In genomic region chr1:121019715-121020349, GRCh38 we compare ENCODE assay signal across 8 cellular contexts.
DNase-seq lines count a peak whose midpoint lies in the region; ATAC-seq, FAIRE-seq and TF ChIP-seq lines count a peak whose summit lies in the region.
"Not testable (repeated sequence)": the region's sequence is repeated elsewhere in the genome, so short reads cannot be mapped to it uniquely, and the experiment has no call there.

No MANE protein-coding gene starts in this region.

- ATAC-seq in GM21526 (IDR thresholded peaks at IDR 0.05; ENCODE audit: low FRiP score, unreplicated experiment), result peak; percentile 54
- peak; percentile 55 for ATAC-seq in HG03280 (IDR thresholded peaks at IDR 0.05; ENCODE audit: unreplicated experiment)
- ATAC-seq in Panc1, result peak; percentile 83
- ATAC-seq in Right ventricle myocardium superior (ENCODE audit: poor library complexity), result peak; percentile 94
- ATAC-seq in HepG2, result peak; percentile 80

- CTCF ChIA-PET in Panc1 (lab: Charles Lee); HepG2 (lab: Yijun Ruan, JAX; ENCODE audit: low intra/inter-chr PET ratio, low total read pairs): not testable (repeated sequence)

- TF ChIP-seq POLR2A in HepG2 (IDR thresholded peaks at IDR 0.05; ENCODE audit: insufficient read depth in 1 of 2, low read depth in 2 of 2, low read length in 2 of 2), result not testable (repeated sequence)

- POLR2A ChIA-PET in Panc1 (lab: Charles Lee); HepG2 (lab: Yijun Ruan, JAX): not testable (repeated sequence)

- not testable (repeated sequence) for H3K9ac ChIP-seq in HepG2 (ENCODE audit: insufficient read depth, low read depth, low read length)

- H3K4me3 ChIP-seq in BE2C (ENCODE audit: low read depth, low read length) (peak overlapping the region; percentile 38), Panc1 (ENCODE audit: low read depth in 2 of 2, low read length in 2 of 2) (peak overlapping the region; percentile 24 to 42)
- H3K4me3 ChIP-seq in HepG2 (replicated peaks in 1 of 3; ENCODE audit: insufficient read depth in 1 of 3, low read depth in 2 of 3, low read length in 3 of 3), result not testable (repeated sequence)

- H3K4me3 Mint-ChIP-seq in chondrocyte (ENCODE audit: unreplicated experiment); progenitor cell of endocrine pancreas (ENCODE audit: low read depth): not testable (repeated sequence)

- not testable (repeated sequence) for H3K27ac Mint-ChIP-seq in chondrocyte (ENCODE audit: unreplicated experiment); progenitor cell of endocrine pancreas

- not testable (repeated sequence) for H3K79me2 ChIP-seq in HepG2 (ENCODE audit: insufficient read depth, low read length)

- not testable (repeated sequence) for BruUV-seq in Panc1 (replicated peaks; lab: Mats Ljungman, UMichigan); HepG2 (replicated peaks; lab: Mats Ljungman, UMichigan)

- H3K4me1 Mint-ChIP-seq in chondrocyte (ENCODE audit: low read depth); progenitor cell of endocrine pancreas (ENCODE audit: low read depth): not testable (repeated sequence)

- not testable (repeated sequence) for H3K27me3 Mint-ChIP-seq in chondrocyte (ENCODE audit: low read depth); progenitor cell of endocrine pancreas

- not testable (repeated sequence) for H4K20me1 ChIP-seq in HepG2 (ENCODE audit: insufficient read depth, low read length)

- TF ChIP-seq RAD21 in HepG2 (CRISPR knock-in tag; IDR thresholded peaks at IDR 0.05), result not testable (repeated sequence)

- H2AFZ ChIP-seq in HepG2 (ENCODE audit: low read length), result not testable (repeated sequence)

- H3K36me3 Mint-ChIP-seq in chondrocyte (ENCODE audit: low read depth); progenitor cell of endocrine pancreas (ENCODE audit: insufficient read depth): not testable (repeated sequence)

- H3K9me3 ChIP-seq in BE2C; Panc1 (ENCODE audit: control insufficient read depth, insufficient read depth, low read depth, low read length); HepG2 (ENCODE audit: low read length): not testable (repeated sequence)

- DNase-seq in BE2C; Panc1 (ENCODE audit: low read depth, low spot score); chondrocyte (ENCODE audit: low spot score); Right ventricle myocardium superior; HepG2 (ENCODE audit: low spot score); progenitor cell of endocrine pancreas (ENCODE audit: low spot score, unreplicated experiment): not testable (repeated sequence)

- not testable (repeated sequence) for H3K36me3 ChIP-seq in BE2C; Panc1 (ENCODE audit: control insufficient read depth, insufficient read depth, low read length); HepG2 (replicated peaks in 1 of 2; ENCODE audit: control insufficient read depth in 1 of 2, insufficient read depth in 2 of 2, low read length in 2 of 2)

- peak; percentile 27 for TF ChIP-seq CTCF in BE2C (IDR thresholded peaks at IDR 0.05; ENCODE audit: low read depth, low read length)
- TF ChIP-seq CTCF in Panc1 (IDR thresholded peaks at IDR 0.05); HepG2 (CRISPR knock-in tag; IDR thresholded peaks at IDR 0.05): not testable (repeated sequence)
- peak; percentile 60 for TF ChIP-seq CTCF in chondrocyte (IDR thresholded peaks at IDR 0.05)
- peak; percentile 28 for TF ChIP-seq CTCF in progenitor cell of endocrine pancreas (IDR thresholded peaks at IDR 0.05; ENCODE audit: unreplicated experiment)

- H3K27ac ChIP-seq in Panc1 (ENCODE audit: low read length); HepG2 (ENCODE audit: extremely low read length, insufficient read depth, low read length): not testable (repeated sequence)

- not testable (repeated sequence) for H3K9me3 Mint-ChIP-seq in chondrocyte (ENCODE audit: low read depth); progenitor cell of endocrine pancreas (ENCODE audit: low read depth)

- intact Hi-C loops in Panc1 (cut with micrococcal nuclease; ENCODE audit: unreplicated experiment); Right ventricle myocardium superior (cut with DNase I); HepG2 (cut with micrococcal nuclease; ENCODE audit: unreplicated experiment): not testable (repeated sequence)

- H3K4me2 ChIP-seq in HepG2 (ENCODE audit: low read depth, low read length), result not testable (repeated sequence)

- not testable (repeated sequence) for FAIRE-seq in HepG2 (lab: Jason Lieb, UNC)

- WGBS in HepG2 (ENCODE audit: low lambda C conversion rate), result 46% methylated on average over 8 of the region's 17 CpGs

- H3K4me1 ChIP-seq in BE2C; Panc1 (ENCODE audit: control insufficient read depth, insufficient read depth, low read length); HepG2 (ENCODE audit: insufficient read depth, low read length): not testable (repeated sequence)

- not testable (repeated sequence) for H3K27me3 ChIP-seq in BE2C; Panc1 (ENCODE audit: control insufficient read depth, insufficient read depth, low read length); HepG2 (ENCODE audit: control insufficient read depth in 1 of 2, insufficient read depth in 2 of 2, low read length in 2 of 2)

- TF ChIP-seq EP300 in HepG2 (IDR thresholded peaks at IDR 0.05; ENCODE audit: low read depth in 2 of 2, low read length in 2 of 2); HepG2 (CRISPR knock-in tag; IDR thresholded peaks at IDR 0.05; ENCODE audit: borderline replicate concordance): not testable (repeated sequence)

- in situ Hi-C loops in Panc1 (cut with HindIII; ENCODE audit: low pct_unique_long_range_greater_than_20kb, low sequenced_read_pairs); HepG2 (cut with HindIII; ENCODE audit: extremely low pct_ligation_motif_present, low pct_unique_long_range_greater_than_20kb): not testable (repeated sequence)
